Comparison of ENCODE assay signal across 10 cellular contexts in the genomic region with DNA sequence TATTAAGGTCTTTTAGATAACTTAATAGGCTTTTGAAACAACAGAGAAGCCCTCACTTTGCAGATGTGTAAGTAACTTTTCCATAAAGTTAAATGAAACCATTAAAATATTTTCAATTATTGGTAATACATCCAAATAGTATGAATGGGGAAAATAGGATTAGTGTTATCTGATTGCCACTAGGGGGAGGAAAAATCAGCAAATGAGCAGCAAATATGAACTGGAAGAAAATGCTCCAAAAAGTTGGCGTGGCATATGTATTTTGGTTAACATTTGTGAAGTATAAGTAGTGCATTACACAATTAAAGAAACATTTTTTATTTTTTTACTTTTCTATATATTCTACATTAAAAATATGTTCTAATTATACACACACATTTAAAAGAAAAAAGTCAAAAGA.
DNase-seq lines count a peak whose midpoint lies in the region; ATAC-seq, FAIRE-seq and TF ChIP-seq lines count a peak whose summit lies in the region.
"Had no signal": no experiment of that assay in that cellular context is flagged by ENCODE, and none has a peak within 500 bp of the region (broad histone marks: within the 10 kb centered on the region; RNA-seq: fewer than 3 reads in every experiment).

No MANE protein-coding gene starts in this region.

- TF ChIP-seq CTCF in C4-2B (conservative IDR thresholded peaks at IDR 0.05) (peak; percentile 68), GM12875 (IDR thresholded peaks at IDR 0.05; ENCODE audit: borderline replicate concordance, insufficient read depth, low read depth, low read length) (peak; percentile 22; the same call in 1 of the 2 replicates), kidney (IDR thresholded peaks at IDR 0.05; ENCODE audit: borderline replicate concordance, extremely low read depth, insufficient read depth) (peak; percentile 41)

- no peak overlapping the region for H3K4me3 ChIP-seq in GM12875 (ENCODE audit: low read depth, low read length)
- no peak overlapping the region for H3K4me3 ChIP-seq in kidney (ENCODE audit: low read length in 2 of 2)
- H3K4me3 ChIP-seq: K562 had no signal

- H3K36me3 ChIP-seq in kidney (ENCODE audit: control insufficient read depth in 1 of 2, insufficient read depth in 2 of 2, low read length in 2 of 2) = no peaks in the 10 kb centered on the region

- H3K27ac ChIP-seq in C4-2B (no peak overlapping the region), kidney (ENCODE audit: low read depth in 2 of 2, low read length in 2 of 2) (no peak overlapping the region)

- DNase-seq in RKO (ENCODE audit: low spot score) (peak; percentile 17), kidney (no peak), germinal center (ENCODE audit: low spot score) (no peak)
- DNase-seq: right cardiac atrium had no signal

- peak; percentile 83 for FAIRE-seq in kidney (lab: Jason Lieb, UNC)
- FAIRE-seq: K562 had no signal

- ATAC-seq in HG03175 (IDR thresholded peaks at IDR 0.05; ENCODE audit: unreplicated experiment) (no peak), esophagus mucosa (no peak), HG02840 (IDR thresholded peaks at IDR 0.05; ENCODE audit: low FRiP score, unreplicated experiment) (no peak)
- ATAC-seq: K562, right cardiac atrium had no signal

- no peak overlapping the region for H3K9ac ChIP-seq in kidney (ENCODE audit: low read length in 2 of 2)

- no peaks in the 10 kb centered on the region for H3K4me1 ChIP-seq in kidney (ENCODE audit: control insufficient read depth in 1 of 2, insufficient read depth in 1 of 2, low read depth in 1 of 2, low read length in 2 of 2)

- intact Hi-C loops in kidney (cut with DNase I) = no loop called here

- no peaks in the 10 kb centered on the region for H3K9me3 ChIP-seq in kidney (ENCODE audit: control insufficient read depth in 1 of 2, low read length in 2 of 2)
